In the genomic region with DNA sequence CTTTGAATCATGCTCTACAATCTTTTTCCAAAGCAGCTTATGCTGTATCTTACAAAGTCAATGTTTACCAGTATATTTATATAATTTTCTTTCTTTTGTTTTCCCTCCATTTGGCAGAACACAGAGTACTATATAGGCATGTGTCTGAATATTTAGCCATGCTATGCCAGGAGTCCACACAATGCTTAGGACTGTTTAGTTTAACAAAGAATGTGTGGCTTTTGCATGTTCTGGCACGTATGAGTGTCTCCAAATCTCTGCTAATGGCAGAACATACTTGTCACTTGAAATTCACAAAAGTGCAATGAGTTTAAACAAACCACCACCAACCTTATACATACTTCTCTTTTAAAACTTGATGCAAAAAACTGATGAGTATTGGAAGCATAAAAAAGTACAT, we compare ENCODE assay signal across 30 cellular contexts.
"Had no signal": no experiment of that assay in that cellular context is flagged by ENCODE, and none has a peak within 500 bp of the region (broad histone marks: within the 10 kb centered on the region; RNA-seq: fewer than 3 reads in every experiment).

No MANE protein-coding gene starts in this region.

- H3K4me3 ChIP-seq: gastrocnemius medialis, heart left ventricle had no signal

- ATAC-seq: activated naive CD4-positive, alpha-beta T cell treated with anti-CD3 and anti-CD28 coated beads, Interleukin-2, amount 50 U/mL, for 72 hours; activated T-cell treated with anti-CD3 and anti-CD28 coated beads, Interleukin-2, amount 50 U/mL, for 72 hours; effector memory CD8-positive, alpha-beta T cell; gastrocnemius medialis; heart left ventricle; T-helper 17 cell; WTC11 had no signal

- H3K27me3 Mint-ChIP-seq: activated naive CD4-positive, alpha-beta T cell treated with anti-CD3 and anti-CD28 coated beads, Interleukin-2, amount 10 ng/mL, durations not matched to agents 7 days and 5 days; activated naive CD8-positive, alpha-beta T cell treated with anti-CD3 and anti-CD28 coated beads, Interleukin-2, amount 10 ng/mL, durations not matched to agents 7 days and 5 days; activated T-cell treated with anti-CD3 and anti-CD28 coated beads, Interleukin-2, amount 50 U/mL, for 24 hours; effector memory CD8-positive, alpha-beta T cell had no signal

- H3K36me3 Mint-ChIP-seq: activated naive CD4-positive, alpha-beta T cell treated with anti-CD3 and anti-CD28 coated beads, Interleukin-2, amount 10 ng/mL, durations not matched to agents 7 days and 5 days; activated naive CD4-positive, alpha-beta T cell treated with anti-CD3 and anti-CD28 coated beads, Interleukin-2, amount 50 U/mL, for 72 hours; activated naive CD8-positive, alpha-beta T cell treated with anti-CD3 and anti-CD28 coated beads, Interleukin-2, amount 10 ng/mL, durations not matched to agents 7 days and 5 days; WTC11 had no signal

- H3K4me3 Mint-ChIP-seq: activated CD4-positive, alpha-beta memory T cell treated with anti-CD3 and anti-CD28 coated beads, Interleukin-2, amount 10 ng/mL, durations not matched to agents 7 days and 5 days; activated CD4-positive, alpha-beta T cell treated with anti-CD3 and anti-CD28 coated beads, Interleukin-2, amount 10 ng/mL, durations not matched to agents 7 days and 5 days; activated naive CD4-positive, alpha-beta T cell treated with anti-CD3 and anti-CD28 coated beads, Interleukin-2, amount 10 ng/mL, durations not matched to agents 7 days and 5 days; activated naive CD8-positive, alpha-beta T cell treated with anti-CD3 and anti-CD28 coated beads, Interleukin-2, amount 10 ng/mL, durations not matched to agents 7 days and 5 days; activated T-cell treated with anti-CD3 and anti-CD28 coated beads, Interleukin-2, amount 50 U/mL, for 24 hours; activated T-cell treated with anti-CD3 and anti-CD28 coated beads, Interleukin-2, amount 50 U/mL, for 72 hours; effector memory CD8-positive, alpha-beta T cell; T-helper 17 cell; WTC11 had no signal

- FAIRE-seq: astrocyte, colon had no signal

- H3K27me3 ChIP-seq: brain microvascular endothelial cell, gastrocnemius medialis had no signal

- H3K9me3 Mint-ChIP-seq: activated CD4-positive, alpha-beta memory T cell treated with anti-CD3 and anti-CD28 coated beads, Interleukin-2, amount 10 ng/mL, durations not matched to agents 7 days and 5 days; activated CD4-positive, alpha-beta T cell treated with anti-CD3 and anti-CD28 coated beads, Interleukin-2, amount 10 ng/mL, durations not matched to agents 7 days and 5 days; activated naive CD4-positive, alpha-beta T cell treated with anti-CD3 and anti-CD28 coated beads, Interleukin-2, amount 10 ng/mL, durations not matched to agents 7 days and 5 days; activated naive CD4-positive, alpha-beta T cell treated with anti-CD3 and anti-CD28 coated beads, Interleukin-2, amount 50 U/mL, for 72 hours; activated naive CD8-positive, alpha-beta T cell treated with anti-CD3 and anti-CD28 coated beads, Interleukin-2, amount 10 ng/mL, durations not matched to agents 7 days and 5 days; activated T-cell treated with anti-CD3 and anti-CD28 coated beads, Interleukin-2, amount 50 U/mL, for 24 hours; activated T-cell treated with anti-CD3 and anti-CD28 coated beads, Interleukin-2, amount 50 U/mL, for 72 hours; effector memory CD8-positive, alpha-beta T cell; WTC11 had no signal

- DNase-seq: activated CD4-positive, alpha-beta memory T cell treated with anti-CD3 and anti-CD28 coated beads, Interleukin-2, amount 10 ng/mL, durations not matched to agents 7 days and 5 days; activated CD4-positive, alpha-beta T cell treated with anti-CD3 and anti-CD28 coated beads for 1 hour; activated CD4-positive, alpha-beta T cell treated with anti-CD3 and anti-CD28 coated beads for 4 hours; activated CD4-positive, alpha-beta T cell treated with anti-CD3 and anti-CD28 coated beads, Interleukin-2, amount 10 ng/mL, durations not matched to agents 7 days and 5 days; activated CD4-positive, alpha-beta T cell treated with anti-CD3 and anti-CD28 coated beads, Interleukin-2, amount 50 U/mL, for 4 hours; activated CD8-positive, alpha-beta memory T cell treated with anti-CD3 and anti-CD28 coated beads, Interleukin-2, amount 50 U/mL, for 48 hours; activated gamma-delta T cell; activated naive CD4-positive, alpha-beta T cell; activated naive CD4-positive, alpha-beta T cell treated with anti-CD3 and anti-CD28 coated beads, Interleukin-2, amount 10 ng/mL, durations not matched to agents 7 days and 5 days; activated naive CD8-positive, alpha-beta T cell treated with anti-CD3 and anti-CD28 coated beads, Interleukin-2, amount 10 ng/mL, durations not matched to agents 7 days and 5 days; activated T-cell treated with anti-CD3 and anti-CD28 coated beads for 4 hours; activated T-cell treated with anti-CD3 and anti-CD28 coated beads, Interleukin-2, amount 50 U/mL, for 24 hours; activated T-cell treated with anti-CD3 and anti-CD28 coated beads, Interleukin-2, amount 50 U/mL, for 72 hours; brain microvascular endothelial cell; caudate nucleus; cortex of kidney; dermis blood vessel endothelial cell; effector CD4-positive, alpha-beta T cell; effector memory CD8-positive, alpha-beta T cell; foreskin fibroblast; gastrocnemius medialis; glutamatergic neuron; heart left ventricle; T-helper 1 cell; T-helper 17 cell had no signal

- H3K4me1 ChIP-seq: gastrocnemius medialis, heart left ventricle had no signal

- H3K36me3 ChIP-seq: brain microvascular endothelial cell, gastrocnemius medialis, heart left ventricle had no signal

- H3K4me1 Mint-ChIP-seq: activated CD4-positive, alpha-beta memory T cell treated with anti-CD3 and anti-CD28 coated beads, Interleukin-2, amount 10 ng/mL, durations not matched to agents 7 days and 5 days; activated CD4-positive, alpha-beta T cell treated with anti-CD3 and anti-CD28 coated beads, Interleukin-2, amount 10 ng/mL, durations not matched to agents 7 days and 5 days; activated naive CD4-positive, alpha-beta T cell treated with anti-CD3 and anti-CD28 coated beads, Interleukin-2, amount 10 ng/mL, durations not matched to agents 7 days and 5 days; activated naive CD8-positive, alpha-beta T cell treated with anti-CD3 and anti-CD28 coated beads, Interleukin-2, amount 10 ng/mL, durations not matched to agents 7 days and 5 days had no signal

- H3K27ac Mint-ChIP-seq: activated CD4-positive, alpha-beta memory T cell treated with anti-CD3 and anti-CD28 coated beads, Interleukin-2, amount 10 ng/mL, durations not matched to agents 7 days and 5 days; activated CD4-positive, alpha-beta T cell treated with anti-CD3 and anti-CD28 coated beads, Interleukin-2, amount 10 ng/mL, durations not matched to agents 7 days and 5 days; activated naive CD4-positive, alpha-beta T cell treated with anti-CD3 and anti-CD28 coated beads, Interleukin-2, amount 10 ng/mL, durations not matched to agents 7 days and 5 days; activated naive CD4-positive, alpha-beta T cell treated with anti-CD3 and anti-CD28 coated beads, Interleukin-2, amount 50 U/mL, for 72 hours; activated naive CD8-positive, alpha-beta T cell treated with anti-CD3 and anti-CD28 coated beads, Interleukin-2, amount 10 ng/mL, durations not matched to agents 7 days and 5 days; activated T-cell treated with anti-CD3 and anti-CD28 coated beads, Interleukin-2, amount 50 U/mL, for 24 hours; activated T-cell treated with anti-CD3 and anti-CD28 coated beads, Interleukin-2, amount 50 U/mL, for 72 hours; effector memory CD8-positive, alpha-beta T cell; T-helper 17 cell; WTC11 had no signal

- H3K27ac ChIP-seq: brain microvascular endothelial cell, epithelial cell of prostate, gastrocnemius medialis, heart left ventricle had no signal

- H3K9me3 ChIP-seq: gastrocnemius medialis, heart left ventricle had no signal
